In genomic region chr10:49139866-49140195, GRCh38 we compare ENCODE assay signal across 15 cellular contexts. TPM values are rescaled to one million over a fixed set of nuclear protein-coding genes. Genes with fewer than 3 reads are reported as not detected.
A peak's percentile ranks its signal among the peaks of the same experiment; 100 is the strongest.
DNase-seq lines count a peak whose midpoint lies in the region; TF ChIP-seq lines count a peak whose summit lies in the region.
"Had no signal": no experiment of that assay in that cellular context is flagged by ENCODE, and none has a peak within 500 bp of the region (broad histone marks: within the 10 kb centered on the region; RNA-seq: fewer than 3 reads in every experiment).

No MANE protein-coding gene starts in this region.

- H3K9me3 ChIP-seq in mammary epithelial cell (replicated peaks; ENCODE audit: insufficient read depth, low read length): no peaks in the 10 kb centered on the region
- H3K9me3 ChIP-seq in tibial nerve: no peaks in the 10 kb centered on the region
- H3K9me3 ChIP-seq: thyroid gland had no signal

- TF ChIP-seq POLR2A in erythroblast (IDR thresholded peaks at IDR 0.05; ENCODE audit: low read length): no peak
- TF ChIP-seq POLR2A in tibial nerve (IDR thresholded peaks at IDR 0.05): no peak

- H3K27me3 Mint-ChIP-seq in HFFc6 (ENCODE audit: insufficient read depth) (peaks cover 26% of the 10 kb centered on the region), endothelial cell (ENCODE audit: unreplicated experiment) (peaks cover 1% of the 10 kb centered on the region), osteocyte (ENCODE audit: unreplicated experiment) (peaks cover 5% of the 10 kb centered on the region)

- no peaks in the 10 kb centered on the region for H3K36me3 ChIP-seq in mammary epithelial cell (ENCODE audit: insufficient read depth, low read length)
- no peaks in the 10 kb centered on the region for H3K36me3 ChIP-seq in tibial nerve
- H3K36me3 ChIP-seq: thyroid gland had no signal

- H3K27me3 ChIP-seq in mammary epithelial cell (ENCODE audit: insufficient read depth, low read length) (no peaks in the 10 kb centered on the region), tibial nerve (no peaks in the 10 kb centered on the region)
- H3K27me3 ChIP-seq: thyroid gland had no signal

- dilution Hi-C loops in mammary epithelial cell (cut with HindIII; ENCODE audit: low sequenced_read_pairs): loop anchor here (5.0 kb wide), 1 partner anchor 82 kb away; no protein-coding TSS in a partner anchor

- no peaks in the 10 kb centered on the region for H3K36me3 Mint-ChIP-seq in HFFc6 (ENCODE audit: low read depth)
- no peaks in the 10 kb centered on the region for H3K36me3 Mint-ChIP-seq in endothelial cell (ENCODE audit: low read depth, unreplicated experiment)
- no peaks in the 10 kb centered on the region for H3K36me3 Mint-ChIP-seq in osteocyte (ENCODE audit: unreplicated experiment)

- DNase-seq in AG08395 (ENCODE audit: low spot score) (peak; percentile 92), HFFc6 (peak; percentile 95), mammary epithelial cell (peak; percentile 76), myocyte (ENCODE audit: low read depth) (peak; percentile 74), erythroblast (lab: John Stamatoyannopoulos, UW) (no peak), endothelial cell (ENCODE audit: low spot score) (no peak), tibial nerve (ENCODE audit: low spot score in 2 of 2) (no peak), osteocyte (ENCODE audit: extremely low spot score, unreplicated experiment) (no peak)
- DNase-seq: activated naive CD4-positive, alpha-beta T cell; DMS79; stimulated activated CD4-positive, alpha-beta T cell treated with anti-CD3 and anti-CD28 coated beads, Interleukin-1b, Interleukin-23, amount 100 ng/mL, for 48 hours had no signal

- no peaks in the 10 kb centered on the region for H3K4me1 ChIP-seq in mammary epithelial cell (ENCODE audit: insufficient read depth, low read length)
- H3K4me1 ChIP-seq in tibial nerve: peaks cover 0 to 26% (median 8%) of the 10 kb centered on the region in 4 donors

- BruUV-seq in mammary epithelial cell (replicated peaks; lab: Mats Ljungman, UMichigan): no TSS peak

- H3K4me1 Mint-ChIP-seq in HFFc6 (ENCODE audit: low read depth) (peaks cover 39% of the 10 kb centered on the region), endothelial cell (ENCODE audit: unreplicated experiment) (no peaks in the 10 kb centered on the region), osteocyte (ENCODE audit: unreplicated experiment) (no peaks in the 10 kb centered on the region)

- no peak overlapping the region for H3K4me2 ChIP-seq in mammary epithelial cell (ENCODE audit: insufficient read depth, low read depth, low read length)
- H3K4me2 ChIP-seq: KMS-11 had no signal

- 33% methylated on average over 4 of the region's 4 CpGs for WGBS in mammary epithelial cell (ENCODE audit: low coverage, missing lambda C conversion rate)
- WGBS in tibial nerve, 2 donors: 83 to 91% methylated on average over 4 of the region's 4 CpGs

- H2AFZ ChIP-seq in mammary epithelial cell (ENCODE audit: low read depth, low read length): no peak overlapping the region

- no peaks in the 10 kb centered on the region for H3K79me2 ChIP-seq in mammary epithelial cell (ENCODE audit: insufficient read depth, low read length)

- H3K27ac Mint-ChIP-seq in HFFc6 (peak overlapping the region; percentile 95), endothelial cell (ENCODE audit: unreplicated experiment) (no peak overlapping the region), osteocyte (ENCODE audit: unreplicated experiment) (no peak overlapping the region)

- H3K4me3 Mint-ChIP-seq in HFFc6: peak overlapping the region; percentile 74
- no peak overlapping the region for H3K4me3 Mint-ChIP-seq in endothelial cell (ENCODE audit: unreplicated experiment)
- no peak overlapping the region for H3K4me3 Mint-ChIP-seq in osteocyte (ENCODE audit: unreplicated experiment)

- CTCF ChIA-PET in mammary epithelial cell (lab: Charles Lee; ENCODE audit: low non-redundant PET): interaction anchor here (0.5 kb wide), 1 partner anchor 287 kb away, joined by 4 read pairs; no protein-coding TSS in a partner anchor

- intact Hi-C loops in mammary epithelial cell (cut with micrococcal nuclease): no loop called here

- in situ Hi-C loops in mammary epithelial cell (cut with MboI; ENCODE audit: low sequenced_read_pairs in 2 of 2): no loop called here

- H3K4me3 ChIP-seq in mammary epithelial cell (replicated peaks in 1 of 3; ENCODE audit: insufficient read depth in 1 of 3, low read depth in 2 of 3, low read length in 3 of 3): no peak overlapping the region
- no peak overlapping the region for H3K4me3 ChIP-seq in tibial nerve
- H3K4me3 ChIP-seq: thyroid gland had no signal

- H4K20me1 ChIP-seq in mammary epithelial cell (ENCODE audit: insufficient read depth, low read length): no peaks in the 10 kb centered on the region

- peaks cover 4% of the 10 kb centered on the region; the same call in 1 of the 2 replicates for H3K9me3 Mint-ChIP-seq in HFFc6
- no peaks in the 10 kb centered on the region for H3K9me3 Mint-ChIP-seq in endothelial cell (ENCODE audit: unreplicated experiment)
- peaks cover 3% of the 10 kb centered on the region for H3K9me3 Mint-ChIP-seq in osteocyte (ENCODE audit: unreplicated experiment)

- TF ChIP-seq EP300 in tibial nerve (IDR thresholded peaks at IDR 0.05): no peak

- no peak overlapping the region for H3K9ac ChIP-seq in mammary epithelial cell (ENCODE audit: insufficient read depth, low read length)
- H3K9ac ChIP-seq: KMS-11 had no signal

- H3K27ac ChIP-seq in mammary epithelial cell (ENCODE audit: insufficient read depth, low read depth, low read length) (no peak overlapping the region), tibial nerve (peak overlapping the region in 2 of 4 donors; percentile 19 to 78)
- H3K27ac ChIP-seq: KMS-11 had no signal

- TF ChIP-seq CTCF in HFFc6 (IDR thresholded peaks at IDR 0.05): no peak
- no peak for TF ChIP-seq CTCF in mammary epithelial cell (conservative IDR thresholded peaks at IDR 0.05 in 1 of 2, IDR thresholded peaks at IDR 0.05 in 1 of 2; ENCODE audit: extremely low read depth in 1 of 2, insufficient read depth in 1 of 2, low read depth in 1 of 2, low read length in 2 of 2)
- TF ChIP-seq CTCF in endothelial cell (IDR thresholded peaks at IDR 0.05; ENCODE audit: unreplicated experiment): no peak
- TF ChIP-seq CTCF in tibial nerve (IDR thresholded peaks at IDR 0.05): no peak
- no peak for TF ChIP-seq CTCF in osteocyte (IDR thresholded peaks at IDR 0.05)

RNA-seq across cellular contexts. Expression of gene FAM170B, which starts 6.0 kb away (rescaled TPM):
- total RNA-seq in HFFc6 (2021; fragmentation: NEBNext Ultra II Directional; extraction: Animal tissue kit (Norgen Biotek cat#: 25700)): not detected
- not detected for total RNA-seq in mammary epithelial cell
- not detected for polyA plus RNA-seq in mammary epithelial cell
- not detected for polyA minus RNA-seq in mammary epithelial cell
- not detected in 2 replicates for total RNA-seq in myocyte
- polyA plus RNA-seq in myocyte (2012): not detected
- total RNA-seq in endothelial cell (ENCODE audit: unreplicated experiment): not detected
- total RNA-seq in tibial nerve: under 1 TPM in 1 of 4 donors, not detected in 3; 0.63 TPM
- total RNA-seq in osteocyte: not detected in 2 replicates
- total RNA-seq: endothelial cell of umbilical vein, mesenteric fat pad, thyroid gland had no signal
- polyA plus RNA-seq: endothelial cell of umbilical vein had no signal

RNA-seq across cellular contexts. Expression of gene VSTM4, which starts 24.5 kb away (rescaled TPM):
- under 1 TPM in 5 of 6 experiments, not detected in 1; 0.05 to 0.24 (median 0.14) TPM for total RNA-seq in HFFc6 (2021; fragmentation: NEBNext Ultra II Directional; extraction: Animal tissue kit (Norgen Biotek cat#: 25700))
- total RNA-seq in mammary epithelial cell: under 1 TPM in 1 of 2 donors, not detected in 1; under 0.01 TPM
- polyA plus RNA-seq in mammary epithelial cell: not detected
- polyA minus RNA-seq in mammary epithelial cell: not detected
- 21.5 and 25.2 TPM in 2 replicates for total RNA-seq in myocyte
- polyA plus RNA-seq in myocyte (2012): 13.8 TPM
- 0.38 TPM for total RNA-seq in endothelial cell (ENCODE audit: unreplicated experiment)
- total RNA-seq in tibial nerve: 10 to 100 TPM in 3 of 4 donors, 1 to 10 TPM in 1; 9.8 to 18.2 (median 12.8) TPM
- total RNA-seq in osteocyte: 0.70 and 0.81 TPM in 2 replicates

RNA-seq across cellular contexts. Expression of gene TMEM273, which starts 48.4 kb away (rescaled TPM):
- total RNA-seq in HFFc6 (2021; fragmentation: NEBNext Ultra II Directional; extraction: Animal tissue kit (Norgen Biotek cat#: 25700)): not detected
- total RNA-seq in mammary epithelial cell (not detected), myocyte (0.32 TPM in 1 of 2 replicates, not detected in the other), endothelial cell (ENCODE audit: unreplicated experiment) (1.6 TPM), tibial nerve (10 to 100 TPM; 18.6 to 37.9 (median 28.8) TPM), osteocyte (not detected in 2 replicates)
- not detected for polyA plus RNA-seq in mammary epithelial cell
- not detected for polyA minus RNA-seq in mammary epithelial cell
- not detected for polyA plus RNA-seq in myocyte (2012)

Comparison
In these comparisons a context has a peak if more than half of its experiments do, and no peak if none do; other contexts are left out.
1. DNase-seq: peak in AG08395 (single experiment), HFFc6 (single experiment), mammary epithelial cell (single experiment) and myocyte (single experiment); none in erythroblast (0 of 2), endothelial cell (single experiment), tibial nerve (0 of 2) and osteocyte (single experiment).